ENCODE assay signal across 3 cellular contexts in the genomic region with DNA sequence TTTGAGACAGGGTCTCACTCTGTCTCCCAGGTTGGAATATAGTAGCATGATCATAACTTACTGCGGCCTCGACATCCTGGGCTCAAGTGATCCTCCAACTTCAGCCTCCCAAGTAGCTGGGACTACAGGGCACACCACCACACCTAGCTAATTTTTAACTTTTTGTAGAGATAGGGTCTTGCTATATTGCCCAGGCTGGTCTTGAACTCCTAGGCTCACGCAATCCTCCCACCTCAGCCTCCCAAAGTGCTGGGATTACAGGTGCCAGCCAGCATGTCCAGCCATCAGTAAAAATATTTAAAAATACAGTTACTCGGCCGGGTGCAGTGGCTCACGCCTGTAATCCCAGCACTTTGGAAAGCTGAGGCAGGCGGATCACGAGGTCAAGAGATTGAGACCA. TPM values are rescaled to one million over a fixed set of nuclear protein-coding genes. Genes with fewer than 3 reads are reported as not detected.
"Had no signal": no experiment of that assay in that cellular context is flagged by ENCODE, and none has a peak within 500 bp of the region (broad histone marks: within the 10 kb centered on the region; RNA-seq: fewer than 3 reads in every experiment).

No MANE protein-coding gene starts in this region.

RNA-seq across cellular contexts. Expression of gene TEX54, which starts 4.5 kb away (rescaled TPM):
- total RNA-seq: IMR-90, K562 had no signal
- polyA plus RNA-seq: IgD-negative memory B cell, IMR-90, K562 had no signal
